Comparison of ENCODE assay signal across 1 cellular context in the genomic region with DNA sequence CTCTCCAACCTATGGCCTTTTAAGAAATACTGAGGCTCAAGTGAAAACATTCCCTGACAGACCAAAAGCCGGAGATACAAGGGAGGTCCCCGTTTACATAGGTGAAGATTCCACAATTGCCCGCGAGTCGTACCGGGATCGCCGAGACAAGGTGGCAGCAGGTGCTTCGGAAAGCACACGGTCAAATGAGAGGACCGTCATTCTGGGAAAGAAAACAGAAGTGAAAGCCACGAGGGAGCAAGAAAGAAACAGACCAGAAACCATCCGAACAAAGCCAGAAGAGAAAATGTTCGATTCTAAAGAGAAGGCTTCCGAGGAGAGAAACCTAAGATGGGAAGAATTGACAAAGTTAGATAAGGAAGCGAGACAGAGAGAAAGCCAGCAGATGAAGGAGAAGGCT.
TF ChIP-seq lines count a peak whose summit lies in the region.

No MANE protein-coding gene starts in this region.

TF ChIP-seq in GM12878, 131 proteins besides CTCF, POLR2A, EP300 and RAD21:
- TF ChIP-seq, protein P1, sequence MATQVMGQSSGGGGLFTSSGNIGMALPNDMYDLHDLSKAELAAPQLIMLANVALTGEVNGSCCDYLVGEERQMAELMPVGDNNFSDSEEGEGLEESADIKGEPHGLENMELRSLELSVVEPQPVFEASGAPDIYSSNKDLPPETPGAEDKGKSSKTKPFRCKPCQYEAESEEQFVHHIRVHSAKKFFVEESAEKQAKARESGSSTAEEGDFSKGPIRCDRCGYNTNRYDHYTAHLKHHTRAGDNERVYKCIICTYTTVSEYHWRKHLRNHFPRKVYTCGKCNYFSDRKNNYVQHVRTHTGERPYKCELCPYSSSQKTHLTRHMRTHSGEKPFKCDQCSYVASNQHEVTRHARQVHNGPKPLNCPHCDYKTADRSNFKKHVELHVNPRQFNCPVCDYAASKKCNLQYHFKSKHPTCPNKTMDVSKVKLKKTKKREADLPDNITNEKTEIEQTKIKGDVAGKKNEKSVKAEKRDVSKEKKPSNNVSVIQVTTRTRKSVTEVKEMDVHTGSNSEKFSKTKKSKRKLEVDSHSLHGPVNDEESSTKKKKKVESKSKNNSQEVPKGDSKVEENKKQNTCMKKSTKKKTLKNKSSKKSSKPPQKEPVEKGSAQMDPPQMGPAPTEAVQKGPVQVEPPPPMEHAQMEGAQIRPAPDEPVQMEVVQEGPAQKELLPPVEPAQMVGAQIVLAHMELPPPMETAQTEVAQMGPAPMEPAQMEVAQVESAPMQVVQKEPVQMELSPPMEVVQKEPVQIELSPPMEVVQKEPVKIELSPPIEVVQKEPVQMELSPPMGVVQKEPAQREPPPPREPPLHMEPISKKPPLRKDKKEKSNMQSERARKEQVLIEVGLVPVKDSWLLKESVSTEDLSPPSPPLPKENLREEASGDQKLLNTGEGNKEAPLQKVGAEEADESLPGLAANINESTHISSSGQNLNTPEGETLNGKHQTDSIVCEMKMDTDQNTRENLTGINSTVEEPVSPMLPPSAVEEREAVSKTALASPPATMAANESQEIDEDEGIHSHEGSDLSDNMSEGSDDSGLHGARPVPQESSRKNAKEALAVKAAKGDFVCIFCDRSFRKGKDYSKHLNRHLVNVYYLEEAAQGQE (IDR thresholded peaks at IDR 0.05; ENCODE audit: low read depth, low read length), result no peak
- TF ChIP-seq CREB1 (IDR thresholded peaks at IDR 0.05; ENCODE audit: low read depth) (no peak), TBL1XR1 (IDR thresholded peaks at IDR 0.05; ENCODE audit: low read depth, low read length) (no peak), RUNX3 (IDR thresholded peaks at IDR 0.05; ENCODE audit: low read length) (peak; percentile 46), SMC3 (IDR thresholded peaks at IDR 0.05; ENCODE audit: borderline replicate concordance, low read length) (no peak), PAX8 (IDR thresholded peaks at IDR 0.05) (no peak), RFX5 (IDR thresholded peaks at IDR 0.05; ENCODE audit: low read depth, low read length) (no peak), BMI1 (IDR thresholded peaks at IDR 0.05; ENCODE audit: borderline replicate concordance) (no peak), SPI1 (IDR thresholded peaks at IDR 0.05; ENCODE audit: borderline replicate concordance, insufficient read depth, low read depth, low read length) (peak; percentile 72; the same call in 1 of the 2 replicates), BCL11A (IDR thresholded peaks at IDR 0.05; ENCODE audit: low read depth, low read length) (0 out of 2 replicates have a peak, but pooled peaks have one; percentile 10), HDAC6 (IDR thresholded peaks at IDR 0.05; ENCODE audit: unreplicated experiment) (no peak), JUNB (IDR thresholded peaks at IDR 0.05) (no peak), IRF4 (IDR thresholded peaks at IDR 0.05; ENCODE audit: low read depth, low read length) (0 out of 2 replicates have a peak, but pooled peaks have one; percentile 31), CHD2 (IDR thresholded peaks at IDR 0.05; ENCODE audit: borderline replicate concordance, low read depth, low read length) (no peak), ZNF207 (IDR thresholded peaks at IDR 0.05; ENCODE audit: borderline replicate concordance) (no peak), CREM (IDR thresholded peaks at IDR 0.05; ENCODE audit: low read depth) (no peak), FOXM1 (IDR thresholded peaks at IDR 0.05; ENCODE audit: low read depth, low read length) (0 out of 2 replicates have a peak, but pooled peaks have one; percentile 19), EED (IDR thresholded peaks at IDR 0.05; ENCODE audit: low read depth) (peak; percentile 24; the same call in 1 of the 2 replicates), TCF12 (IDR thresholded peaks at IDR 0.05; ENCODE audit: low read depth, low read length) (peak; percentile 64; the same call in 1 of the 2 replicates), PML (IDR thresholded peaks at IDR 0.05; ENCODE audit: low read length) (no peak), ASH2L (IDR thresholded peaks at IDR 0.05; ENCODE audit: borderline replicate concordance, low read depth) (no peak), IKZF2 (IDR thresholded peaks at IDR 0.05) (no peak)
- TF ChIP-seq, protein P2, sequence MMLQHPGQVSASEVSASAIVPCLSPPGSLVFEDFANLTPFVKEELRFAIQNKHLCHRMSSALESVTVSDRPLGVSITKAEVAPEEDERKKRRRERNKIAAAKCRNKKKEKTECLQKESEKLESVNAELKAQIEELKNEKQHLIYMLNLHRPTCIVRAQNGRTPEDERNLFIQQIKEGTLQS (IDR thresholded peaks at IDR 0.05; ENCODE audit: borderline replicate concordance, extremely low read depth, low read depth, low read length), result no peak
- TF ChIP-seq, protein P3, sequence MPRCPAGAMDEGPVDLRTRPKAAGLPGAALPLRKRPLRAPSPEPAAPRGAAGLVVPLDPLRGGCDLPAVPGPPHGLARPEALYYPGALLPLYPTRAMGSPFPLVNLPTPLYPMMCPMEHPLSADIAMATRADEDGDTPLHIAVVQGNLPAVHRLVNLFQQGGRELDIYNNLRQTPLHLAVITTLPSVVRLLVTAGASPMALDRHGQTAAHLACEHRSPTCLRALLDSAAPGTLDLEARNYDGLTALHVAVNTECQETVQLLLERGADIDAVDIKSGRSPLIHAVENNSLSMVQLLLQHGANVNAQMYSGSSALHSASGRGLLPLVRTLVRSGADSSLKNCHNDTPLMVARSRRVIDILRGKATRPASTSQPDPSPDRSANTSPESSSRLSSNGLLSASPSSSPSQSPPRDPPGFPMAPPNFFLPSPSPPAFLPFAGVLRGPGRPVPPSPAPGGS (IDR thresholded peaks at IDR 0.05; ENCODE audit: borderline replicate concordance, insufficient read depth, low read depth, low read length, poor library complexity, severe bottlenecking), result no peak
- TF ChIP-seq, protein P4, sequence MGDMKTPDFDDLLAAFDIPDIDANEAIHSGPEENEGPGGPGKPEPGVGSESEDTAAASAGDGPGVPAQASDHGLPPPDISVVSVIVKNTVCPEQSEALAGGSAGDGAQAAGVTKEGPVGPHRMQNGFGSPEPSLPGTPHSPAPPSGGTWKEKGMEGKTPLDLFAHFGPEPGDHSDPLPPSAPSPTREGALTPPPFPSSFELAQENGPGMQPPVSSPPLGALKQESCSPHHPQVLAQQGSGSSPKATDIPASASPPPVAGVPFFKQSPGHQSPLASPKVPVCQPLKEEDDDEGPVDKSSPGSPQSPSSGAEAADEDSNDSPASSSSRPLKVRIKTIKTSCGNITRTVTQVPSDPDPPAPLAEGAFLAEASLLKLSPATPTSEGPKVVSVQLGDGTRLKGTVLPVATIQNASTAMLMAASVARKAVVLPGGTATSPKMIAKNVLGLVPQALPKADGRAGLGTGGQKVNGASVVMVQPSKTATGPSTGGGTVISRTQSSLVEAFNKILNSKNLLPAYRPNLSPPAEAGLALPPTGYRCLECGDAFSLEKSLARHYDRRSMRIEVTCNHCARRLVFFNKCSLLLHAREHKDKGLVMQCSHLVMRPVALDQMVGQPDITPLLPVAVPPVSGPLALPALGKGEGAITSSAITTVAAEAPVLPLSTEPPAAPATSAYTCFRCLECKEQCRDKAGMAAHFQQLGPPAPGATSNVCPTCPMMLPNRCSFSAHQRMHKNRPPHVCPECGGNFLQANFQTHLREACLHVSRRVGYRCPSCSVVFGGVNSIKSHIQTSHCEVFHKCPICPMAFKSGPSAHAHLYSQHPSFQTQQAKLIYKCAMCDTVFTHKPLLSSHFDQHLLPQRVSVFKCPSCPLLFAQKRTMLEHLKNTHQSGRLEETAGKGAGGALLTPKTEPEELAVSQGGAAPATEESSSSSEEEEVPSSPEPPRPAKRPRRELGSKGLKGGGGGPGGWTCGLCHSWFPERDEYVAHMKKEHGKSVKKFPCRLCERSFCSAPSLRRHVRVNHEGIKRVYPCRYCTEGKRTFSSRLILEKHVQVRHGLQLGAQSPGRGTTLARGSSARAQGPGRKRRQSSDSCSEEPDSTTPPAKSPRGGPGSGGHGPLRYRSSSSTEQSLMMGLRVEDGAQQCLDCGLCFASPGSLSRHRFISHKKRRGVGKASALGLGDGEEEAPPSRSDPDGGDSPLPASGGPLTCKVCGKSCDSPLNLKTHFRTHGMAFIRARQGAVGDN (IDR thresholded peaks at IDR 0.05), result no peak
- TF ChIP-seq, protein P5, sequence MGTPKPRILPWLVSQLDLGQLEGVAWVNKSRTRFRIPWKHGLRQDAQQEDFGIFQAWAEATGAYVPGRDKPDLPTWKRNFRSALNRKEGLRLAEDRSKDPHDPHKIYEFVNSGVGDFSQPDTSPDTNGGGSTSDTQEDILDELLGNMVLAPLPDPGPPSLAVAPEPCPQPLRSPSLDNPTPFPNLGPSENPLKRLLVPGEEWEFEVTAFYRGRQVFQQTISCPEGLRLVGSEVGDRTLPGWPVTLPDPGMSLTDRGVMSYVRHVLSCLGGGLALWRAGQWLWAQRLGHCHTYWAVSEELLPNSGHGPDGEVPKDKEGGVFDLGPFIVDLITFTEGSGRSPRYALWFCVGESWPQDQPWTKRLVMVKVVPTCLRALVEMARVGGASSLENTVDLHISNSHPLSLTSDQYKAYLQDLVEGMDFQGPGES (IDR thresholded peaks at IDR 0.05), result no peak
